Comparison of ENCODE assay signal across 9 cellular contexts in the genomic region with DNA sequence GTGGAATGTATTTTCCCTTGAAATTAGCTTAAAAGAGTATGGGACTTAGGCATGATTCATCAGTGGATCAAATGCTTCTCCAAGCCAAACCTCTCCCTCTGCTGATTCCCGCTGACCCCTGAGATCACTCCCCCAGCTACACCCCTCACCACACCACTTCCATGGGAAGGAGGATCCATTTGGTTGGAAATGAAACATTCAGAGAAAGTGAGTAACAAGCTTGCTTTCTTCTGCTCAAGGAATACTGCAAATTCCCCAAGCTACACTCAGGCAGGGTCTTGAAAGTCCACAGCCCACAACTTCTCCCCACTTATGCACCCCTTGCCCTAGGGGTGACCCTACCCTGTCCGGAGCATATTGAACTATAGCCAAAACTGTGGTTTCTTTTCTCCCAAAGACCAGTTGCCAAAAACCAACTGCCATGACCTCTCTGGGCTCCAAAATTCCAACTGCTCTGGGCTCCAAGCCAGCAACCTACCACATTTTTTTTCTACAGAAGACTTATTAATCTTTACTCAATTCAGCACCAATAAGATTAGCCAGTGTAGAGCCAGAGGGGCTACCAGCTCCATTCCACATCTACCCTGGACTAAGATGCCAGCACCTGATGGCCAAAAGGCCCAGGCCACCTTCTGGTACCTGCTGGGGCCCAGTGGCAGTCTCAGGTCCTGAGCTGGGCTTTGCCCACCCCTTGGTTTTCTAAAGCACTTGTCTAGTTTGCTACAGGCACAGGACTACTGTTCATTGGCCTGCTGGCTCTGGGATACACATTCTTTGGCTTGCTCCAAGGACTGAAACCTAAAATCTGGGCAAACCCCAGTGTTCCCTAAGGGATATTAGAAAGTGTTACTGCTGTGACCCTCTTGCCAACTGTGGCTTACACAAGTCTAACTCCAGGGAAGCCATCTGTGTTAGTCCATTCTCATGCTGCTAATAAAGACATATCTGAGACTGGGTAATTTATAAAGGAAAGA.
A peak's percentile ranks its signal among the peaks of the same experiment; 100 is the strongest.
DNase-seq lines count a peak whose midpoint lies in the region; ATAC-seq and TF ChIP-seq lines count a peak whose summit lies in the region.
"Had no signal": no experiment of that assay in that cellular context is flagged by ENCODE, and none has a peak within 500 bp of the region (broad histone marks: within the 10 kb centered on the region; RNA-seq: fewer than 3 reads in every experiment).

No MANE protein-coding gene starts in this region.

- no peak overlapping the region for H3K27ac Mint-ChIP-seq in activated CD4-positive, alpha-beta memory T cell treated with anti-CD3 and anti-CD28 coated beads, Interleukin-2, amount 10 ng/mL, durations not matched to agents 7 days and 5 days
- H3K27ac Mint-ChIP-seq: activated naive CD4-positive, alpha-beta T cell treated with anti-CD3 and anti-CD28 coated beads, Interleukin-2, amount 50 U/mL, for 72 hours had no signal

- DNase-seq in DMS 273 (lab: John Stamatoyannopoulos, UW; ENCODE audit: unreplicated experiment) (peak; percentile 36), DMS 273 treated with DMSO at 0.1 percent for 48 hours (lab: John Stamatoyannopoulos, UW) (no peak), body of pancreas (peak in 3 of 4 donors; percentile 36 to 50 (median 48)), kidney epithelial cell (ENCODE audit: low read depth) (peak; percentile 60), thoracic aorta (ENCODE audit: low spot score) (no peak), SHP77 (lab: John Stamatoyannopoulos, UW) (no peak)
- no peak for DNase-seq in activated CD4-positive, alpha-beta memory T cell treated with anti-CD3 and anti-CD28 coated beads, Interleukin-2, amount 10 ng/mL, durations not matched to agents 7 days and 5 days

- H3K36me3 ChIP-seq in body of pancreas (replicated peaks in 1 of 2; ENCODE audit: insufficient read depth in 1 of 2, low read depth in 2 of 2) (no peaks in the 10 kb centered on the region), kidney epithelial cell (ENCODE audit: control insufficient read depth, insufficient read depth, low read length) (no peaks in the 10 kb centered on the region), thoracic aorta (no peaks in the 10 kb centered on the region)

- POLR2A ChIA-PET in activated CD4-positive, alpha-beta memory T cell treated with anti-CD3 and anti-CD28 coated beads, Interleukin-2, amount 10 ng/mL, durations not matched to agents 7 days and 5 days (lab: Charles Lee): no interaction called here

- H3K27me3 ChIP-seq in body of pancreas: no peaks in the 10 kb centered on the region
- no peaks in the 10 kb centered on the region for H3K27me3 ChIP-seq in kidney epithelial cell (ENCODE audit: control insufficient read depth, insufficient read depth, low read length)
- no peaks in the 10 kb centered on the region for H3K27me3 ChIP-seq in thoracic aorta (replicated peaks; ENCODE audit: insufficient read depth)

- H3K4me1 ChIP-seq in body of pancreas (peaks cover 62% of the 10 kb centered on the region), thoracic aorta (ENCODE audit: control insufficient read depth in 1 of 2, low read depth in 2 of 2) (peaks cover 29 to 69% of the 10 kb centered on the region in 2 donors)

- H3K4me3 Mint-ChIP-seq in activated CD4-positive, alpha-beta memory T cell treated with anti-CD3 and anti-CD28 coated beads, Interleukin-2, amount 10 ng/mL, durations not matched to agents 7 days and 5 days: no peak overlapping the region

- H3K36me3 Mint-ChIP-seq in activated CD4-positive, alpha-beta memory T cell treated with anti-CD3 and anti-CD28 coated beads, Interleukin-2, amount 10 ng/mL, durations not matched to agents 7 days and 5 days (ENCODE audit: low read depth): no peaks in the 10 kb centered on the region
- H3K36me3 Mint-ChIP-seq: activated naive CD4-positive, alpha-beta T cell treated with anti-CD3 and anti-CD28 coated beads, Interleukin-2, amount 50 U/mL, for 72 hours had no signal

- TF ChIP-seq CTCF in body of pancreas (IDR thresholded peaks at IDR 0.05): no peak
- no peak for TF ChIP-seq CTCF in kidney epithelial cell (IDR thresholded peaks at IDR 0.05; ENCODE audit: insufficient read depth, low read length, poor library complexity, severe bottlenecking)
- no peak for TF ChIP-seq CTCF in thoracic aorta (IDR thresholded peaks at IDR 0.05)

- no peak overlapping the region for H3K4me3 ChIP-seq in body of pancreas
- no peak overlapping the region for H3K4me3 ChIP-seq in kidney epithelial cell (ENCODE audit: low read depth, low read length)
- H3K4me3 ChIP-seq in thoracic aorta: peak overlapping the region; percentile 9

- H3K9me3 ChIP-seq in body of pancreas (no peaks in the 10 kb centered on the region), thoracic aorta (no peaks in the 10 kb centered on the region)

- no peaks in the 10 kb centered on the region for H3K27me3 Mint-ChIP-seq in activated CD4-positive, alpha-beta memory T cell treated with anti-CD3 and anti-CD28 coated beads, Interleukin-2, amount 10 ng/mL, durations not matched to agents 7 days and 5 days

- WGBS in body of pancreas, 2 donors: 40 to 62% methylated on average over 2 of the region's 2 CpGs

- TF ChIP-seq POLR2A in body of pancreas (IDR thresholded peaks at IDR 0.05): no peak

- ATAC-seq in body of pancreas (peak; percentile 25), thoracic aorta (ENCODE audit: insufficient number of reproducible peaks, low FRiP score, low read depth) (no peak), GM18519 (IDR thresholded peaks at IDR 0.05; ENCODE audit: low FRiP score, unreplicated experiment) (no peak)
- ATAC-seq: activated naive CD4-positive, alpha-beta T cell treated with anti-CD3 and anti-CD28 coated beads, Interleukin-2, amount 50 U/mL, for 72 hours had no signal

- intact Hi-C loops in body of pancreas (cut with DNase I): no loop called here

- no peaks in the 10 kb centered on the region for H3K9me3 Mint-ChIP-seq in activated CD4-positive, alpha-beta memory T cell treated with anti-CD3 and anti-CD28 coated beads, Interleukin-2, amount 10 ng/mL, durations not matched to agents 7 days and 5 days
- H3K9me3 Mint-ChIP-seq: activated naive CD4-positive, alpha-beta T cell treated with anti-CD3 and anti-CD28 coated beads, Interleukin-2, amount 50 U/mL, for 72 hours had no signal

- peak overlapping the region; percentile 20 to 52 (median 32) for H3K27ac ChIP-seq in body of pancreas
- H3K27ac ChIP-seq in thoracic aorta: peak overlapping the region; percentile 37 to 48

- CTCF ChIA-PET in activated CD4-positive, alpha-beta memory T cell treated with anti-CD3 and anti-CD28 coated beads, Interleukin-2, amount 10 ng/mL, durations not matched to agents 7 days and 5 days (lab: Charles Lee): interaction anchor here (0.6 kb wide), 1 partner anchor 151 kb away, joined by 3 read pairs; no protein-coding TSS in a partner anchor

- peaks cover 15% of the 10 kb centered on the region for H3K4me1 Mint-ChIP-seq in activated CD4-positive, alpha-beta memory T cell treated with anti-CD3 and anti-CD28 coated beads, Interleukin-2, amount 10 ng/mL, durations not matched to agents 7 days and 5 days

Comparison
In these comparisons a context has a peak if more than half of its experiments do, and no peak if none do; other contexts are left out.
1. DNase-seq: peak in DMS 273 (single experiment), body of pancreas (3 of 4) and kidney epithelial cell (single experiment); none in DMS 273 treated with DMSO at 0.1 percent for 48 hours (single experiment), thoracic aorta (single experiment), SHP77 (0 of 2) and activated CD4-positive, alpha-beta memory T cell treated with anti-CD3 and anti-CD28 coated beads, Interleukin-2, amount 10 ng/mL, durations not matched to agents 7 days and 5 days (single experiment).